21 cellular contexts compared by ENCODE assay signal in genomic region chr1:185491604-185492003, GRCh38.
DNase-seq lines count a peak whose midpoint lies in the region; ATAC-seq and TF ChIP-seq lines count a peak whose summit lies in the region.
"Had no signal": no experiment of that assay in that cellular context is flagged by ENCODE, and none has a peak within 500 bp of the region (broad histone marks: within the 10 kb centered on the region; RNA-seq: fewer than 3 reads in every experiment).

No MANE protein-coding gene starts in this region.

- no peak overlapping the region for H2AK5ac ChIP-seq in trophoblast cell (ENCODE audit: low read length)

- H3K79me2 ChIP-seq in trophoblast cell (ENCODE audit: control insufficient read depth, insufficient read depth, low read length, poor library complexity) = no peaks in the 10 kb centered on the region

- intact Hi-C loops in left colon (cut with DNase I, micrococcal nuclease) = no loop called here
- intact Hi-C loops in left ventricle myocardium inferior (cut with micrococcal nuclease) = no loop called here

- DNase-seq in left colon = no peak
- DNase-seq in trophoblast cell = no peak
- no peak for DNase-seq in NCI-H1436 (lab: John Stamatoyannopoulos, UW)
- no peak for DNase-seq in left ventricle myocardium inferior
- DNase-seq: 8988T; ACHN; AML-193; BE2C; Calu3; CD4-positive, alpha-beta T cell; CD8-positive, alpha-beta memory T cell; COR-L47; DMS153; DND-41; GM23248; H7; HCEC 1CT had no signal

- H4K8ac ChIP-seq in trophoblast cell (ENCODE audit: low read depth, low read length) = no peak overlapping the region

- H4K12ac ChIP-seq in trophoblast cell (ENCODE audit: low read depth, low read length) = no peak overlapping the region

- CTCF ChIA-PET in HEK293 (lab: Yijun Ruan, JAX) = interaction anchor here (0.7 kb wide), 1 partner anchor 173 kb away, joined by 3 read pairs; no protein-coding TSS in a partner anchor

- H3K14ac ChIP-seq in trophoblast cell (ENCODE audit: low read length) = no peak overlapping the region

- no peak overlapping the region for H2BK5ac ChIP-seq in trophoblast cell (ENCODE audit: low read depth, low read length, poor library complexity)

- H3K9me3 ChIP-seq in HEK293 (ENCODE audit: control insufficient read depth, insufficient read depth, low read depth, low read length) (no peaks in the 10 kb centered on the region), trophoblast cell (ENCODE audit: insufficient read depth, low read depth, low read length) (no peaks in the 10 kb centered on the region), left ventricle myocardium inferior (replicated peaks) (no peaks in the 10 kb centered on the region)
- H3K9me3 ChIP-seq: A549; BE2C; BLaER1 treated with 17β-estradiol and CSF1 and Interleukin-3, amounts not matched to agents 10 nM and 100 nM had no signal

- no peaks in the 10 kb centered on the region for H3K4me1 ChIP-seq in HEK293 (ENCODE audit: control insufficient read depth, insufficient read depth, low read length)
- H3K4me1 ChIP-seq in trophoblast cell (ENCODE audit: control insufficient read depth in 1 of 2, insufficient read depth in 2 of 2, low read length in 2 of 2) = no peaks in the 10 kb centered on the region
- H3K4me1 ChIP-seq in left ventricle myocardium inferior = peaks cover 19% of the 10 kb centered on the region
- H3K4me1 ChIP-seq: BE2C had no signal

- no peak overlapping the region for H4K91ac ChIP-seq in trophoblast cell (ENCODE audit: low read depth, low read length)

- H3K18ac ChIP-seq in trophoblast cell (ENCODE audit: low read length) = no peak overlapping the region

- H3K4me2 ChIP-seq in trophoblast cell (ENCODE audit: low read length) = no peak overlapping the region
- H3K4me2 ChIP-seq: A549 had no signal

- POLR2A ChIA-PET in HEK293 (lab: Yijun Ruan, JAX) = no interaction called here

- WGBS in trophoblast cell (ENCODE audit: extremely low coverage, insufficient coverage, insufficient read length) = no CpG with 5 or more reads among the region's 2 CpGs

- H3K36me3 ChIP-seq in HEK293 (ENCODE audit: control insufficient read depth in 2 of 2, insufficient read depth in 1 of 2, low read length in 2 of 2) (no peaks in the 10 kb centered on the region), trophoblast cell (ENCODE audit: control insufficient read depth in 1 of 2, insufficient read depth in 2 of 2, low read length in 2 of 2) (no peaks in the 10 kb centered on the region), left ventricle myocardium inferior (no peaks in the 10 kb centered on the region)
- H3K36me3 ChIP-seq: BE2C; BLaER1 treated with 17β-estradiol and CSF1 and Interleukin-3, amounts not matched to agents 10 nM and 100 nM had no signal

- H2BK12ac ChIP-seq in trophoblast cell (ENCODE audit: low read length) = no peak overlapping the region

- H3K79me1 ChIP-seq in trophoblast cell (ENCODE audit: low read length) = no peaks in the 10 kb centered on the region

- no peak overlapping the region for H3K9ac ChIP-seq in trophoblast cell (ENCODE audit: low read length)
- H3K9ac ChIP-seq: BLaER1 treated with 17β-estradiol and CSF1 and Interleukin-3, amounts not matched to agents 10 nM and 100 nM; GM23248 had no signal

- TF ChIP-seq CTCF in 22Rv1 (IDR thresholded peaks at IDR 0.05) (no peak), HEK293 (tag by site-specific recombination; IDR thresholded peaks at IDR 0.05) (no peak), left ventricle myocardium inferior (IDR thresholded peaks at IDR 0.05; ENCODE audit: borderline replicate concordance) (no peak)

- H3K27me3 ChIP-seq in trophoblast cell (ENCODE audit: insufficient read depth, low read length) = no peaks in the 10 kb centered on the region
- no peaks in the 10 kb centered on the region for H3K27me3 ChIP-seq in left ventricle myocardium inferior (ENCODE audit: low read depth)
- H3K27me3 ChIP-seq: BE2C; BLaER1 treated with 17β-estradiol and CSF1 and Interleukin-3, amounts not matched to agents 10 nM and 100 nM had no signal

- ATAC-seq in left colon = peak; percentile 6
- ATAC-seq: A549 had no signal

- no peak overlapping the region for H2BK120ac ChIP-seq in trophoblast cell (ENCODE audit: insufficient read depth, low read length, poor library complexity)

- H3K4me3 ChIP-seq in HEK293 (ENCODE audit: low read depth, low read length) = no peak overlapping the region
- no peak overlapping the region for H3K4me3 ChIP-seq in trophoblast cell (ENCODE audit: low read depth, low read length)
- no peak overlapping the region for H3K4me3 ChIP-seq in left ventricle myocardium inferior
- H3K4me3 ChIP-seq: A549; BLaER1 treated with 17β-estradiol and CSF1 and Interleukin-3, amounts not matched to agents 10 nM and 100 nM; GM23248 had no signal

- no peak overlapping the region for H3K23ac ChIP-seq in trophoblast cell (ENCODE audit: low read length)

- H3K4ac ChIP-seq in trophoblast cell (ENCODE audit: low read depth, low read length) = no peak overlapping the region

- H3K27ac ChIP-seq in 22Rv1 (peak overlapping the region; percentile 49), HEK293 (ENCODE audit: extremely low read depth, low read depth, low read length) (no peak overlapping the region), trophoblast cell (ENCODE audit: low read depth, low read length) (no peak overlapping the region), left ventricle myocardium inferior (replicated peaks) (no peak overlapping the region)
- H3K27ac ChIP-seq: A549; BLaER1 treated with 17β-estradiol and CSF1 and Interleukin-3, amounts not matched to agents 10 nM and 100 nM; GM23248 had no signal

- no peak overlapping the region for H2AFZ ChIP-seq in trophoblast cell (ENCODE audit: insufficient read depth, low read length, poor library complexity)
- H2AFZ ChIP-seq: GM23248 had no signal

TF ChIP-seq in HEK293, 187 proteins besides CTCF, POLR2A, EP300 and RAD21:
- no peak for TF ChIP-seq ZNF513 (tag by site-specific recombination; IDR thresholded peaks at IDR 0.05)
- 0 out of 2 replicates have a peak, but pooled peaks have one; percentile 7 for TF ChIP-seq TCF7L2 (IDR thresholded peaks at IDR 0.05; ENCODE audit: borderline replicate concordance, low read depth, low read length)
TF ChIP-seq in HEK293: peak in this region for 1.
